Comparison of ENCODE assay signal across 8 cellular contexts in the genomic region with DNA sequence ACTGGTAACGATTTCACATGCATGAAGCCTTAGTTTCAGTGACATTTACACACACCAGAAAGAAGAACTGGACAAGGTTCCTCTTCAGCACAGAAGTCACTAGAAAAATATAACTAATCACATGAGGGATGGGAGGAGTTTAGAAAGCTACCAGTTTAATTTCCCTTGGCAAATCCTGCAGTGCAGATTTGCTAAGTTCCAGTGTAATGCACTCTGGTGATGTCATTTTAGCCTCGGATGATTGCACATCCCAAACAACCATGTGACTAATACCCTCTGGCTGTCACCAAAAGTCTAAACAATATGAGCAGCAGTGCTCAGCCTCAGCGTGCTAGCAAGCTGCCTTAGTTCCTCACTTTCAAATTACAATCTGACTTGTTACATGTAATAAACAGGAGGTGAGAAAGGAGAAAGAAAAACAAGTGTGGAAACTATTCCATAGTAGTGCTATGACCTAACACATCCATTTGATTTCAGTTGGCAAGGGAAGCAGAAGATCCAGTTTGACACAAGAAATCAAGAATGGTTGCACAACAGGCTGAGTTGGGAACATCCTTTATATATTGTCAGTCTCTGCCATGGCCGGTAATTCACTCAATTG. TPM values are rescaled to one million over a fixed set of nuclear protein-coding genes. Genes with fewer than 3 reads are reported as not detected.
A peak's percentile ranks its signal among the peaks of the same experiment; 100 is the strongest.
DNase-seq lines count a peak whose midpoint lies in the region; ATAC-seq and TF ChIP-seq lines count a peak whose summit lies in the region.

No MANE protein-coding gene starts in this region.

- no peak overlapping the region for H3K4me3 ChIP-seq in brain microvascular endothelial cell (ENCODE audit: low read depth, low read length)

- peak overlapping the region; percentile 80 for H3K27ac Mint-ChIP-seq in stimulated activated naive B cell treated with anti-CD40 and anti-IgM and Interleukin-4, amounts not matched to agents 10 μg/mL and 1 μg/mL and 100 μg/mL, for 72 hours

- no peaks in the 10 kb centered on the region for H3K36me3 ChIP-seq in brain microvascular endothelial cell (replicated peaks)

- in situ Hi-C loops in brain microvascular endothelial cell (cut with HindIII; ENCODE audit: low pct_ligation_motif_present, low sequenced_read_pairs): no loop called here

- H3K27me3 Mint-ChIP-seq in stimulated activated naive B cell treated with anti-CD40 and anti-IgM and Interleukin-4, amounts not matched to agents 10 μg/mL and 1 μg/mL and 100 μg/mL, for 72 hours: no peaks in the 10 kb centered on the region

- H3K36me3 Mint-ChIP-seq in stimulated activated naive B cell treated with anti-CD40 and anti-IgM and Interleukin-4, amounts not matched to agents 10 μg/mL and 1 μg/mL and 100 μg/mL, for 72 hours: peaks cover 0 to 4% of the 10 kb centered on the region in 2 donors

- H3K27ac ChIP-seq in brain microvascular endothelial cell (peak overlapping the region; percentile 77), layer of hippocampus (ENCODE audit: low read depth, low read length) (peak overlapping the region; percentile 60)

- H3K4me3 Mint-ChIP-seq in stimulated activated naive B cell treated with anti-CD40 and anti-IgM and Interleukin-4, amounts not matched to agents 10 μg/mL and 1 μg/mL and 100 μg/mL, for 72 hours: peak overlapping the region; percentile 22 to 56

- DNase-seq in Right ventricle myocardium inferior (ENCODE audit: missing footprints): no peak
- no peak for DNase-seq in cardiac septum (ENCODE audit: low spot score)
- DNase-seq in NCI-H345 (lab: John Stamatoyannopoulos, UW): peak; percentile 91
- peak; percentile 91 for DNase-seq in brain microvascular endothelial cell
- peak; percentile 47 for DNase-seq in stimulated activated naive B cell treated with anti-CD40 and anti-IgM and Interleukin-4, amounts not matched to agents 10 μg/mL and 1 μg/mL and 100 μg/mL, for 72 hours

- intact Hi-C loops in Right ventricle myocardium inferior (cut with DNase I): no loop called here
- intact Hi-C loops in cardiac septum (cut with DNase I): loop anchor here (2.0 to 5.0 kb wide), 3 partner anchors 14 to 124 kb away; a partner anchor contains a TSS

- peak; percentile 84 for ATAC-seq in Right ventricle myocardium inferior
- peak; percentile 91 to 92 for ATAC-seq in stimulated activated naive B cell treated with anti-CD40 and anti-IgM and Interleukin-4, amounts not matched to agents 10 μg/mL and 1 μg/mL and 100 μg/mL, for 72 hours (replicated peaks)
- ATAC-seq in HG02981 (IDR thresholded peaks at IDR 0.05; ENCODE audit: unreplicated experiment): no peak
- ATAC-seq in HG03520 (IDR thresholded peaks at IDR 0.05; ENCODE audit: unreplicated experiment): no peak

- H3K27me3 ChIP-seq in brain microvascular endothelial cell (replicated peaks): no peaks in the 10 kb centered on the region
- no peaks in the 10 kb centered on the region for H3K27me3 ChIP-seq in layer of hippocampus (ENCODE audit: control insufficient read depth, insufficient read depth, low read length)

- TF ChIP-seq CTCF in brain microvascular endothelial cell (IDR thresholded peaks at IDR 0.05; ENCODE audit: low read depth, low read length, missing control alignments): no peak

- H3K4me1 Mint-ChIP-seq in stimulated activated naive B cell treated with anti-CD40 and anti-IgM and Interleukin-4, amounts not matched to agents 10 μg/mL and 1 μg/mL and 100 μg/mL, for 72 hours: peaks cover 19 to 54% of the 10 kb centered on the region in 2 donors

- no peaks in the 10 kb centered on the region for H3K9me3 Mint-ChIP-seq in stimulated activated naive B cell treated with anti-CD40 and anti-IgM and Interleukin-4, amounts not matched to agents 10 μg/mL and 1 μg/mL and 100 μg/mL, for 72 hours

RNA-seq across cellular contexts. Expression of a gene that starts 35.3 kb away (rescaled TPM):
- 397 TPM for total RNA-seq in Right ventricle myocardium inferior
- 491 TPM for total RNA-seq in cardiac septum

Comparison
In these comparisons a context has a peak if more than half of its experiments do, and no peak if none do; other contexts are left out.
1. ATAC-seq: peak in Right ventricle myocardium inferior (single experiment) and stimulated activated naive B cell treated with anti-CD40 and anti-IgM and Interleukin-4, amounts not matched to agents 10 μg/mL and 1 μg/mL and 100 μg/mL, for 72 hours (2 of 2); none in HG02981 (single experiment) and HG03520 (single experiment).
2. DNase-seq: peak in NCI-H345 (single experiment), brain microvascular endothelial cell (single experiment) and stimulated activated naive B cell treated with anti-CD40 and anti-IgM and Interleukin-4, amounts not matched to agents 10 μg/mL and 1 μg/mL and 100 μg/mL, for 72 hours (single experiment); none in Right ventricle myocardium inferior (single experiment) and cardiac septum (single experiment).